Comparison of ENCODE assay signal across 14 cellular contexts in the genomic region with DNA sequence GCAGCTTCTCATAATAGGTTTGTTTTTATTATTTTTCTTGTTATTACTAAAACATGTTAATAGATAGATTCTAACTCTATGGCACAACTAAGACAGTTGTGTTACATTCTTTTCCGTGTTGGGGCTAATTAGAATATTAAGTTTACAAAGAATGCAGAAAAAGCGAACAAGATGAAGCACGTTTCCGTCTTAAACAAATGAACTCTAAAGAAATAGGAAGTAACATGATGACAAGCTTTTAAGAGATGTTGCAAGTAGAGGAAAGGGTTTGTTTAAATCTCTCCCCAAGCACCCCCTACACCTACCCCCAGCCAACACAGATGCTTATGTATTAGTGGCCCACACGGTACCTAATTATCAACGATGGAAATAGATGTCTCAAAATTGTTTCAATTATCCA.
"Had no signal": no experiment of that assay in that cellular context is flagged by ENCODE, and none has a peak within 500 bp of the region (broad histone marks: within the 10 kb centered on the region; RNA-seq: fewer than 3 reads in every experiment).

No MANE protein-coding gene starts in this region.

- H3K9me3 ChIP-seq: prostate gland, right lobe of liver, upper lobe of left lung had no signal

- H3K4me3 ChIP-seq: prostate gland, right lobe of liver, upper lobe of left lung had no signal

- DNase-seq: activated CD4-positive, alpha-beta T cell treated with anti-CD3 and anti-CD28 coated beads for 36 hours; activated naive CD4-positive, alpha-beta T cell treated with anti-CD3 and anti-CD28 coated beads for 36 hours; central memory CD4-positive, alpha-beta T cell; cortex of kidney; effector CD8-positive, alpha-beta T cell; right lobe of liver; stimulated activated CD4-positive, alpha-beta T cell treated with anti-CD3 and anti-CD28 coated beads, Interleukin-2, amount 100 ng/mL, for 24 hours; stimulated activated naive B cell treated with anti-CD40 and anti-IgM and Interleukin-4, amounts not matched to agents 10 μg/mL and 1 μg/mL and 100 μg/mL, for 72 hours; substantia nigra; T-helper 9 cell; upper lobe of left lung had no signal

- H3K4me3 Mint-ChIP-seq: activated CD4-positive, alpha-beta T cell treated with anti-CD3 and anti-CD28 coated beads for 36 hours; activated naive CD4-positive, alpha-beta T cell treated with anti-CD3 and anti-CD28 coated beads for 36 hours; nephron; stimulated activated naive B cell treated with anti-CD40 and anti-IgM and Interleukin-4, amounts not matched to agents 10 μg/mL and 1 μg/mL and 100 μg/mL, for 72 hours had no signal

- H3K27me3 ChIP-seq: right lobe of liver, upper lobe of left lung had no signal

- H3K36me3 ChIP-seq: prostate gland, right lobe of liver, upper lobe of left lung had no signal

- H3K27me3 Mint-ChIP-seq: stimulated activated naive B cell treated with anti-CD40 and anti-IgM and Interleukin-4, amounts not matched to agents 10 μg/mL and 1 μg/mL and 100 μg/mL, for 72 hours had no signal

- H3K4me1 ChIP-seq: prostate gland, right lobe of liver, upper lobe of left lung had no signal

- H3K27ac Mint-ChIP-seq: activated CD4-positive, alpha-beta T cell treated with anti-CD3 and anti-CD28 coated beads for 36 hours; activated naive CD4-positive, alpha-beta T cell treated with anti-CD3 and anti-CD28 coated beads for 36 hours; nephron; stimulated activated naive B cell treated with anti-CD40 and anti-IgM and Interleukin-4, amounts not matched to agents 10 μg/mL and 1 μg/mL and 100 μg/mL, for 72 hours had no signal

- H3K36me3 Mint-ChIP-seq: stimulated activated naive B cell treated with anti-CD40 and anti-IgM and Interleukin-4, amounts not matched to agents 10 μg/mL and 1 μg/mL and 100 μg/mL, for 72 hours had no signal

- H3K9me3 Mint-ChIP-seq: activated naive CD4-positive, alpha-beta T cell treated with anti-CD3 and anti-CD28 coated beads for 36 hours; nephron; stimulated activated naive B cell treated with anti-CD40 and anti-IgM and Interleukin-4, amounts not matched to agents 10 μg/mL and 1 μg/mL and 100 μg/mL, for 72 hours had no signal

- H3K27ac ChIP-seq: prostate gland, right lobe of liver, upper lobe of left lung, VCaP had no signal

- H3K4me1 Mint-ChIP-seq: nephron; stimulated activated naive B cell treated with anti-CD40 and anti-IgM and Interleukin-4, amounts not matched to agents 10 μg/mL and 1 μg/mL and 100 μg/mL, for 72 hours had no signal

- ATAC-seq: activated CD4-positive, alpha-beta T cell treated with anti-CD3 and anti-CD28 coated beads for 36 hours; right lobe of liver; stimulated activated naive B cell treated with anti-CD40 and anti-IgM and Interleukin-4, amounts not matched to agents 10 μg/mL and 1 μg/mL and 100 μg/mL, for 72 hours had no signal
